In genomic region chr4:182348947-182349346, GRCh38 we compare ENCODE assay signal across 30 cellular contexts.
"Had no signal": no experiment of that assay in that cellular context is flagged by ENCODE, and none has a peak within 500 bp of the region (broad histone marks: within the 10 kb centered on the region; RNA-seq: fewer than 3 reads in every experiment).

No MANE protein-coding gene starts in this region.

- H3K9me3 Mint-ChIP-seq: activated CD4-positive, alpha-beta memory T cell treated with anti-CD3 and anti-CD28 coated beads for 36 hours; activated CD4-positive, alpha-beta T cell treated with anti-CD3 and anti-CD28 coated beads, Interleukin-2, amount 10 ng/mL, durations not matched to agents 24 days and 14 days; activated naive CD8-positive, alpha-beta T cell treated with anti-CD3 and anti-CD28 coated beads, Interleukin-2, amount 50 U/mL, for 24 hours; activated T-cell treated with anti-CD3 and anti-CD28 coated beads, Interleukin-2, amount 50 U/mL, for 4 hours; activated T-helper 17 cell treated with anti-CD3 and anti-CD28 coated beads, Interleukin-2, amount 50 U/mL, for 72 hours; central memory CD8-positive, alpha-beta T cell; T-helper 1 cell treated with Interleukin-12 subunit alpha and Interleukin-12 subunit beta and Interleukin-4 antibody, amounts not matched to agents 30 μg/mL and 1 μg/mL, for 36 hours had no signal

- H3K4me3 Mint-ChIP-seq: activated CD4-positive, alpha-beta memory T cell treated with anti-CD3 and anti-CD28 coated beads for 36 hours; activated CD4-positive, alpha-beta T cell treated with anti-CD3 and anti-CD28 coated beads, Interleukin-2, amount 10 ng/mL, durations not matched to agents 24 days and 14 days; activated naive CD4-positive, alpha-beta T cell treated with anti-CD3 and anti-CD28 coated beads, Interleukin-2, amount 50 U/mL, for 24 hours; activated naive CD8-positive, alpha-beta T cell treated with anti-CD3 and anti-CD28 coated beads, Interleukin-2, amount 50 U/mL, for 24 hours; activated T-cell treated with anti-CD3 and anti-CD28 coated beads, Interleukin-2, amount 50 U/mL, for 4 hours; activated T-helper 17 cell treated with anti-CD3 and anti-CD28 coated beads, Interleukin-2, amount 50 U/mL, for 72 hours; central memory CD8-positive, alpha-beta T cell; natural killer cell treated with Interleukin-12 subunit alpha and Interleukin-12 subunit beta and Interleukin-15 and Interleukin-18, amount 100 ng/mL, for 72 hours; T-helper 1 cell treated with Interleukin-12 subunit alpha and Interleukin-12 subunit beta and Interleukin-4 antibody, amounts not matched to agents 30 μg/mL and 1 μg/mL, for 36 hours had no signal

- H3K4me1 ChIP-seq: esophagus squamous epithelium, prostate gland, spleen, tibial nerve had no signal

- H3K27ac ChIP-seq: epithelial cell of prostate, esophagus squamous epithelium, lower lobe of right lung, neutrophil, ovary, prostate gland, spleen, tibial nerve, WERI-Rb-1 had no signal

- H3K36me3 Mint-ChIP-seq: activated CD4-positive, alpha-beta memory T cell treated with anti-CD3 and anti-CD28 coated beads for 36 hours; activated naive CD4-positive, alpha-beta T cell treated with anti-CD3 and anti-CD28 coated beads, Interleukin-2, amount 50 U/mL, for 24 hours; natural killer cell treated with Interleukin-12 subunit alpha and Interleukin-12 subunit beta and Interleukin-15 and Interleukin-18, amount 100 ng/mL, for 72 hours had no signal

- H3K27me3 ChIP-seq: neutrophil, ovary, tibial nerve had no signal

- DNase-seq: activated CD4-positive, alpha-beta memory T cell treated with anti-CD3 and anti-CD28 coated beads for 36 hours; activated CD4-positive, alpha-beta T cell treated with anti-CD3 and anti-CD28 coated beads, Interleukin-2, amount 10 ng/mL, durations not matched to agents 24 days and 14 days; activated CD4-positive, CD25-positive, alpha-beta regulatory T cell treated with anti-CD3 and anti-CD28 coated beads, Interleukin-2, amount 50 U/mL, for 72 hours; activated gamma-delta T cell treated with Interleukin-2 at 50 U/mL for 16 hours; activated naive CD8-positive, alpha-beta T cell treated with anti-CD3 and anti-CD28 coated beads, Interleukin-2, amount 50 U/mL, for 24 hours; activated T-cell treated with anti-CD3 and anti-CD28 coated beads, Interleukin-2, amount 50 U/mL, for 4 hours; amygdala; dermis blood vessel endothelial cell; effector CD4-positive, alpha-beta T cell; esophagus squamous epithelium; glutamatergic neuron; lower lobe of right lung; mesendoderm; mucosa of descending colon; ovary; right cardiac atrium; spleen; stimulated activated naive CD4-positive, alpha-beta T cell treated with Interleukin-2 at 50 U/mL for 16 hours; SW 1271; T-helper 9 cell; WERI-Rb-1 had no signal

- H3K27ac Mint-ChIP-seq: activated CD4-positive, alpha-beta memory T cell treated with anti-CD3 and anti-CD28 coated beads for 36 hours; activated CD4-positive, alpha-beta T cell treated with anti-CD3 and anti-CD28 coated beads, Interleukin-2, amount 10 ng/mL, durations not matched to agents 24 days and 14 days; activated naive CD4-positive, alpha-beta T cell treated with anti-CD3 and anti-CD28 coated beads, Interleukin-2, amount 50 U/mL, for 24 hours; activated naive CD8-positive, alpha-beta T cell treated with anti-CD3 and anti-CD28 coated beads, Interleukin-2, amount 50 U/mL, for 24 hours; activated T-helper 17 cell treated with anti-CD3 and anti-CD28 coated beads, Interleukin-2, amount 50 U/mL, for 72 hours; natural killer cell treated with Interleukin-12 subunit alpha and Interleukin-12 subunit beta and Interleukin-15 and Interleukin-18, amount 100 ng/mL, for 72 hours; T-helper 1 cell treated with Interleukin-12 subunit alpha and Interleukin-12 subunit beta and Interleukin-4 antibody, amounts not matched to agents 30 μg/mL and 1 μg/mL, for 36 hours had no signal

- H3K9me3 ChIP-seq: esophagus squamous epithelium, lower lobe of right lung, mucosa of descending colon, neutrophil, ovary, prostate gland, spleen, tibial nerve had no signal

- H3K36me3 ChIP-seq: esophagus squamous epithelium, lower lobe of right lung, neutrophil, ovary, prostate gland, spleen, tibial nerve, WERI-Rb-1 had no signal

- H3K4me3 ChIP-seq: esophagus squamous epithelium, lower lobe of right lung, mucosa of descending colon, ovary, prostate gland, spleen, tibial nerve had no signal

- H3K27me3 Mint-ChIP-seq: activated CD4-positive, alpha-beta T cell treated with anti-CD3 and anti-CD28 coated beads, Interleukin-2, amount 10 ng/mL, durations not matched to agents 24 days and 14 days; central memory CD8-positive, alpha-beta T cell had no signal

- H3K4me1 Mint-ChIP-seq: activated CD4-positive, alpha-beta T cell treated with anti-CD3 and anti-CD28 coated beads, Interleukin-2, amount 10 ng/mL, durations not matched to agents 24 days and 14 days; activated naive CD4-positive, alpha-beta T cell treated with anti-CD3 and anti-CD28 coated beads, Interleukin-2, amount 50 U/mL, for 24 hours; activated naive CD8-positive, alpha-beta T cell treated with anti-CD3 and anti-CD28 coated beads, Interleukin-2, amount 50 U/mL, for 24 hours; activated T-helper 17 cell treated with anti-CD3 and anti-CD28 coated beads, Interleukin-2, amount 50 U/mL, for 72 hours; central memory CD8-positive, alpha-beta T cell had no signal
